In the genomic region with DNA sequence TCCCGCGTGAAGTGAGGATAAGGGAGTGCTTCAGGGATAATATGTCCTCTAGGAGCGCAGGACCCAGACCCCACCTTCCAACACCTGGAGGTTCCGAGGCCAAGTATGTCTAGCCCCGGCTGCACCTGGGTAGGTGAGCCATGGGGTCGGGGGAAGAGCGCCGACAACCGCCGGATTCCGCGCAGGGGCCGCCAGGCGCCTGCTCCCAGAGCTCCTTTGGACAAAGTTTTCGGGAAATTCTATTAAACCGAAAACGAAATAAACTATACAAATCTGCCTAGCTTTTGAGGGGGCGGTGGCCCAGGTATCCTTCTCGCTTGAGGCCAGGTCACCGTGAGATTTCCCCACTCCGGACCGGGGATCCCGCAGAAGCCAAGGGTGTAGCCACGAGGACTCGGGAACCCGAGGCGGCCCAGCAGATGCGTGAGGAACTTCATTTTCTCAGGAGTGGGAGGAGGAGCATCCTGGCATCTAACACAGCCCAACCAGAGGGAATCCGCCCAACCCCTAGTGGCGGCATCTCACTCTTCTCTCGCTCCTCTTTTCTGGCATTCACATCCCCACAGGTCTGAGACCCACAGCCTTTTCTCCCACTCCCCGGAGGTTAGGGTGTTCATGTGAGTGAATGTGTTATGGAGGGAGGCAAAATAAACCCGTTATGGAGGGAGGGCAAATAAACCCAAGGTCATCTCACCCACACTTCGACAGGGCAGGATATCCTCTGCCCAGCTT, we compare ENCODE assay signal across 12 cellular contexts. TPM values are rescaled to one million over a fixed set of nuclear protein-coding genes. Genes with fewer than 3 reads are reported as not detected.
DNase-seq lines count a peak whose midpoint lies in the region; ATAC-seq and TF ChIP-seq lines count a peak whose summit lies in the region.
"Had no signal": no experiment of that assay in that cellular context is flagged by ENCODE, and none has a peak within 500 bp of the region (broad histone marks: within the 10 kb centered on the region; RNA-seq: fewer than 3 reads in every experiment).

No MANE protein-coding gene starts in this region.

- H3K4me2 ChIP-seq in neural cell (ENCODE audit: low read length): no peak overlapping the region

- no peaks in the 10 kb centered on the region for H3K9me2 ChIP-seq in neural cell (ENCODE audit: insufficient read depth, low read length)

- H3K79me2 ChIP-seq in neural cell (replicated peaks; ENCODE audit: insufficient read depth, low read length): no peaks in the 10 kb centered on the region

- H3K27ac ChIP-seq in neural cell (ENCODE audit: low read length): no peak overlapping the region
- H3K27ac ChIP-seq in left lung: no peak overlapping the region
- H3K27ac ChIP-seq: thyroid gland had no signal

- H3K9me3 ChIP-seq in neural cell (ENCODE audit: low read length) (peaks cover 4% of the 10 kb centered on the region), left lung (no peaks in the 10 kb centered on the region)
- H3K9me3 ChIP-seq: thyroid gland had no signal

- H3K36me3 Mint-ChIP-seq in central memory CD8-positive, alpha-beta T cell (ENCODE audit: insufficient read depth): peaks cover 5% of the 10 kb centered on the region

- H3F3A ChIP-seq in neural cell (ENCODE audit: insufficient read depth, low read length, poor library complexity, severe bottlenecking): no peaks in the 10 kb centered on the region

- no peak for TF ChIP-seq RAD21 in neural cell (conservative IDR thresholded peaks at IDR 0.05)

- H3K27me3 ChIP-seq in neural cell (ENCODE audit: insufficient read depth, low read depth, low read length): peaks cover 100% of the 10 kb centered on the region
- peaks cover 100% of the 10 kb centered on the region in 2 donors for H3K27me3 ChIP-seq in left lung

- no peak overlapping the region for H3K9ac ChIP-seq in neural cell (ENCODE audit: low read length)

- H2AFZ ChIP-seq in neural cell (ENCODE audit: low read depth, low read length): no peak overlapping the region

- TF ChIP-seq EP300 in neural cell (conservative IDR thresholded peaks at IDR 0.05; ENCODE audit: poor library complexity, severe bottlenecking): no peak

- no peak overlapping the region for H3K27ac Mint-ChIP-seq in central memory CD8-positive, alpha-beta T cell (ENCODE audit: low read depth)

- H3K27me3 Mint-ChIP-seq in central memory CD8-positive, alpha-beta T cell: peaks cover 97% of the 10 kb centered on the region

- H4K20me1 ChIP-seq in neural cell (ENCODE audit: insufficient read depth): no peaks in the 10 kb centered on the region

- H3K9me3 Mint-ChIP-seq in central memory CD8-positive, alpha-beta T cell: no peaks in the 10 kb centered on the region

- peak; percentile 11 to 23 for DNase-seq in NCI-H524 (lab: John Stamatoyannopoulos, UW)
- DNase-seq in NCI-H524 treated with DMSO at 0.1 percent for 48 hours (lab: John Stamatoyannopoulos, UW): no peak
- peak; percentile 60 for DNase-seq in M059J (ENCODE audit: low read depth)
- DNase-seq in central memory CD8-positive, alpha-beta T cell (ENCODE audit: low spot score in 2 of 2): no peak
- DNase-seq in A172 (ENCODE audit: low spot score): no peak
- no peak for DNase-seq in left colon
- no peak for DNase-seq in left lung
- DNase-seq: activated CD8-positive, alpha-beta memory T cell treated with anti-CD3 and anti-CD28 coated beads for 24 hours; effector CD8-positive, alpha-beta T cell; thyroid gland had no signal

- no peak for TF ChIP-seq CTCF in neural cell (IDR thresholded peaks at IDR 0.05; ENCODE audit: poor library complexity, severe bottlenecking)
- no peak for TF ChIP-seq CTCF in left lung (IDR thresholded peaks at IDR 0.05)

- H3K4me1 Mint-ChIP-seq in central memory CD8-positive, alpha-beta T cell: peaks cover 40% of the 10 kb centered on the region

- H3K4me1 ChIP-seq in left lung: peaks cover 11 to 58% of the 10 kb centered on the region in 2 donors

- H3K4me3 ChIP-seq in neural cell (ENCODE audit: low read length): no peak overlapping the region
- H3K4me3 ChIP-seq in left lung: no peak overlapping the region
- H3K4me3 ChIP-seq: lung, thyroid gland had no signal

- H3K4me3 Mint-ChIP-seq in central memory CD8-positive, alpha-beta T cell: peak overlapping the region; percentile 76

- H3K36me3 ChIP-seq in neural cell (ENCODE audit: insufficient read depth, low read length) (no peaks in the 10 kb centered on the region), left lung (no peaks in the 10 kb centered on the region)
- H3K36me3 ChIP-seq: thyroid gland had no signal

- ATAC-seq in central memory CD8-positive, alpha-beta T cell (replicated peaks; ENCODE audit: extremely low read depth, poor library complexity, severe bottlenecking): no peak
- ATAC-seq in left colon (no peak), left lung (no peak)

- intact Hi-C loops in left colon (cut with DNase I, micrococcal nuclease): no loop called here
- intact Hi-C loops in left lung (cut with DNase I): no loop called here

TF ChIP-seq in neural cell, 6 proteins besides CTCF, POLR2A, EP300 and RAD21:
- TF ChIP-seq POLR2AphosphoS5 (IDR thresholded peaks at IDR 0.05) (peak; percentile 47), SMC3 (conservative IDR thresholded peaks at IDR 0.05; ENCODE audit: poor library complexity) (no peak)
TF ChIP-seq in neural cell: peak in this region for 1.

RNA-seq across cellular contexts. Expression of gene DMRTA2, which starts 2.3 kb away (rescaled TPM):
- 0.32 and 1.4 TPM in 2 replicates for total RNA-seq in M059J (2014; rRNA removed; shearing (Covaris generic))
- polyA plus RNA-seq in neural cell: 0.22 and 0.36 TPM in 2 replicates
- 0.35 TPM in 1 of 2 replicates, not detected in the other for polyA minus RNA-seq in neural cell
- total RNA-seq in A172 (2014; rRNA removed; shearing (Covaris generic)): 1.1 and 1.8 TPM in 2 replicates
- total RNA-seq in left colon (under 1 TPM in 1 of 2 donors, not detected in 1; 0.18 TPM), left lung (not detected)
- total RNA-seq: thyroid gland had no signal

Comparison
In these comparisons a context has a peak if more than half of its experiments do, and no peak if none do; other contexts are left out.
1. DNase-seq: peak in NCI-H524 (2 of 2) and M059J (single experiment); none in NCI-H524 treated with DMSO at 0.1 percent for 48 hours (single experiment), central memory CD8-positive, alpha-beta T cell (0 of 2), A172 (single experiment), left colon (0 of 2) and left lung (0 of 2).